ENCODE assay signal across 10 cellular contexts in the genomic region with DNA sequence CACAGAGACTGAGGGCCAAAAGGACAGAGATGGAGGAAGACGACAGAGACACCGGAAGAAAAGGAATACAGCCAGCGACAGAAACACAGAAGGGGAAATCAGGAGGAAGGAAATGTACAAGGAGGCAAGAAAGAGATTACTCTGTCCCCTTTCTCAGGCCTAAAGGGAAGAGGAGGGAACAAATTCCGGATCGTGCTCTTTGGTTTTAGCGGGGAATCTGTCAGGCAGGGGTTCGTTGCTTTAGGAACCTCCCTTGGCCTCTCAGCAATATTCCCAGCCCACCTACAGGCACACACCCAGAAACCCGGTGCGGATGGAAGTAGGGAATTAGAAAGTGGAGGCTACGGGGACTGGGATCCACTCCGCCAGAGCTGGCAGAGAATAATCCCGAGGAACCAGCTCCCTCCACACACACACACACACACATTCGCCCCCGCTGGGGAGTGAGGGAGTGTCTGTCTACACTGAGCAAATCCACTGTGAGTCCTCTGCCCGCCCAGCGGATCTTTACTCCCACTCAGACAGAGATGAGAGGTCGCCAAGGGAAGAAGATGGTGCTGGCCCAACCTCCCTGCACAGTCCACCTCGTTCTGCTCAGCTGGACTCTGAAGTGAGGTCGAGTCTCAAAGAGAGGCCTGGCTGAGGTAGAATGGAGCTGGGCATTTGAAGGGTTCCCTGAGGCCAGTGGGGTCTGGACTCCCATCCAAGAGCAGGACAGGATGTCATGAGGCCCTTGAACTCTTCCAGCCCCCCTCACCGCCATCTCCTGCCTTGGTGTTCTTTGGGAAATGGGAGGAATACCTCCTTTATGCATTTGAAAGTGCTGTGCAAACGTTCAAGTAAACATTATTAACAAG. TPM values are rescaled to one million over a fixed set of nuclear protein-coding genes. Genes with fewer than 3 reads are reported as not detected.
DNase-seq lines count a peak whose midpoint lies in the region; ATAC-seq, FAIRE-seq and TF ChIP-seq lines count a peak whose summit lies in the region.
"Had no signal": no experiment of that assay in that cellular context is flagged by ENCODE, and none has a peak within 500 bp of the region (broad histone marks: within the 10 kb centered on the region; RNA-seq: fewer than 3 reads in every experiment).

No MANE protein-coding gene starts in this region.

- no peaks in the 10 kb centered on the region for H3K36me3 Mint-ChIP-seq in astrocyte (ENCODE audit: low read depth, unreplicated experiment)

- peaks cover 2% of the 10 kb centered on the region for H3K4me1 ChIP-seq in right cardiac atrium (ENCODE audit: control insufficient read depth, insufficient read depth, low read length)
- H3K4me1 ChIP-seq in right atrium auricular region = peaks cover 0 to 43% of the 10 kb centered on the region in 2 donors
- no peaks in the 10 kb centered on the region for H3K4me1 ChIP-seq in astrocyte (ENCODE audit: insufficient read depth, low read length)
- H3K4me1 ChIP-seq in mesodermal cell (ENCODE audit: control insufficient read depth, insufficient read depth, low read length, poor library complexity, severe bottlenecking) = peaks cover 10% of the 10 kb centered on the region
- H3K4me1 ChIP-seq in vagina = peaks cover 25% of the 10 kb centered on the region

- no peak overlapping the region for H3K9ac ChIP-seq in astrocyte (ENCODE audit: low read length)

- 22% methylated on average over 21 of the region's 21 CpGs for WGBS in right cardiac atrium
- WGBS in mesodermal cell (ENCODE audit: insufficient coverage in 2 of 2), 2 experiments = 3 to 7% methylated on average over 5 to 8 of the region's 21 CpGs

- H3K27ac ChIP-seq in right cardiac atrium (ENCODE audit: low read length) (peak overlapping the region; percentile 31), right atrium auricular region (no peak overlapping the region), astrocyte (ENCODE audit: low read depth, low read length) (no peak overlapping the region), mesodermal cell (ENCODE audit: low read depth, low read length, severe bottlenecking) (no peak overlapping the region), vagina (peak overlapping the region; percentile 28)

- H3K27me3 ChIP-seq in right cardiac atrium (ENCODE audit: control insufficient read depth, insufficient read depth) (no peaks in the 10 kb centered on the region), right atrium auricular region (peaks cover 23 to 55% of the 10 kb centered on the region in 2 donors), astrocyte (ENCODE audit: insufficient read depth, low read length) (peaks cover 94% of the 10 kb centered on the region), vagina (peaks cover 25% of the 10 kb centered on the region)

- H3K9me3 ChIP-seq in right cardiac atrium (ENCODE audit: control insufficient read depth, low read length) = no peaks in the 10 kb centered on the region
- no peaks in the 10 kb centered on the region for H3K9me3 ChIP-seq in right atrium auricular region
- H3K9me3 ChIP-seq in astrocyte (ENCODE audit: insufficient read depth, low read depth, low read length) = peaks cover 4% of the 10 kb centered on the region
- no peaks in the 10 kb centered on the region for H3K9me3 ChIP-seq in mesodermal cell (ENCODE audit: control insufficient read depth, low read length)
- no peaks in the 10 kb centered on the region for H3K9me3 ChIP-seq in vagina

- H3K4me1 Mint-ChIP-seq in astrocyte (ENCODE audit: low read depth, unreplicated experiment) = peaks cover 3% of the 10 kb centered on the region

- peaks cover 7% of the 10 kb centered on the region for H3K9me3 Mint-ChIP-seq in astrocyte (ENCODE audit: unreplicated experiment)

- H3K79me2 ChIP-seq in astrocyte (ENCODE audit: insufficient read depth, low read length) = no peaks in the 10 kb centered on the region

- no peak for TF ChIP-seq POLR2A in vagina (IDR thresholded peaks at IDR 0.05)

- no peak overlapping the region for H3K27ac Mint-ChIP-seq in astrocyte (ENCODE audit: unreplicated experiment)

- ATAC-seq in right cardiac atrium (peak in 1 of 2 donors; percentile 3), HG03159 (IDR thresholded peaks at IDR 0.05; ENCODE audit: unreplicated experiment) (no peak)

- H3K4me3 Mint-ChIP-seq in astrocyte (ENCODE audit: unreplicated experiment) = no peak overlapping the region

- FAIRE-seq in astrocyte (lab: Jason Lieb, UNC) = no peak
- FAIRE-seq: islet of Langerhans had no signal

- H3K36me3 ChIP-seq in right atrium auricular region (no peaks in the 10 kb centered on the region), astrocyte (ENCODE audit: insufficient read depth, low read length) (no peaks in the 10 kb centered on the region), mesodermal cell (ENCODE audit: control insufficient read depth, insufficient read depth, low read length) (no peaks in the 10 kb centered on the region), vagina (no peaks in the 10 kb centered on the region)

- H3K4me2 ChIP-seq in astrocyte (ENCODE audit: low read length) = peak overlapping the region; percentile 67

- peak overlapping the region; percentile 50 for H3K4me3 ChIP-seq in right cardiac atrium (ENCODE audit: low read length)
- peak overlapping the region in 1 of 2 donors; percentile 38 for H3K4me3 ChIP-seq in right atrium auricular region
- H3K4me3 ChIP-seq in astrocyte (ENCODE audit: insufficient read depth, low read depth, low read length) = no peak overlapping the region
- H3K4me3 ChIP-seq in mesodermal cell (ENCODE audit: extremely low read depth, insufficient read depth, low read length, poor library complexity, severe bottlenecking) = peak overlapping the region; percentile 31
- peak overlapping the region in 1 of 2 donors; percentile 17 for H3K4me3 ChIP-seq in vagina

- no peak for TF ChIP-seq CTCF in right atrium auricular region (IDR thresholded peaks at IDR 0.05)
- TF ChIP-seq CTCF in astrocyte (IDR thresholded peaks at IDR 0.05; ENCODE audit: insufficient read depth, low read depth, low read length) = no peak
- TF ChIP-seq CTCF in vagina (IDR thresholded peaks at IDR 0.05) = no peak

- H4K20me1 ChIP-seq in astrocyte (ENCODE audit: insufficient read depth, low read length) = peaks cover 5% of the 10 kb centered on the region

- DNase-seq in right cardiac atrium (peak in 1 of 3 donors; percentile 58), right atrium auricular region (ENCODE audit: low spot score) (no peak), astrocyte (ENCODE audit: low read depth) (no peak), vagina (ENCODE audit: extremely low spot score in 2 of 2) (no peak), anterior cingulate cortex (lab: John Stamatoyannopoulos, UW) (no peak), NCI-H1436 (lab: John Stamatoyannopoulos, UW) (no peak)
- DNase-seq: activated effector memory CD4-positive, alpha-beta T cell treated with Interleukin-2 at 50 U/mL for 16 hours had no signal

- intact Hi-C loops in right cardiac atrium (cut with DNase I) (no loop called here), vagina (cut with DNase I) (no loop called here)

- peaks cover 52% of the 10 kb centered on the region for H3K27me3 Mint-ChIP-seq in astrocyte (ENCODE audit: low read depth, unreplicated experiment)

- H2AFZ ChIP-seq in astrocyte (ENCODE audit: low read depth, low read length) = no peak overlapping the region

RNA-seq across cellular contexts. Expression of a gene that starts 5.7 kb away (rescaled TPM):
- total RNA-seq in right cardiac atrium (1 to 10 TPM; 3.6 to 3.9 (median 3.9) TPM), right atrium auricular region (1 to 10 TPM; 3.1 to 4.1 TPM), astrocyte (0.14 and 0.17 TPM in 2 replicates), vagina (7.1 TPM)
- polyA plus RNA-seq in right cardiac atrium = 3.3 TPM
- 10.4 TPM for polyA plus RNA-seq in mesodermal cell (2013, experiment 1 of 2)
- 6.3 TPM for polyA plus RNA-seq in mesodermal cell (2013, experiment 2 of 2)

RNA-seq across cellular contexts. Expression of a gene that starts 36.5 kb away (rescaled TPM):
- total RNA-seq in right cardiac atrium (under 1 TPM in 1 of 4 donors, not detected in 3; 0.48 TPM), right atrium auricular region (10 to 100 TPM in 1 of 2 donors, 1 to 10 TPM in 1; 3.1 to 10.6 TPM), astrocyte (0.34 TPM in 1 of 2 replicates, not detected in the other), vagina (55.2 TPM)
- polyA plus RNA-seq in right cardiac atrium = 0.23 TPM
- polyA plus RNA-seq in mesodermal cell (2013, experiment 1 of 2) = not detected
- polyA plus RNA-seq in mesodermal cell (2013, experiment 2 of 2) = not detected

Comparison
In these comparisons a context has a peak if more than half of its experiments do, and no peak if none do; other contexts are left out.
1. H3K27ac ChIP-seq: peak in right cardiac atrium (single experiment) and vagina (single experiment); none in right atrium auricular region (0 of 2), astrocyte (single experiment) and mesodermal cell (single experiment).